Comparison of ENCODE assay signal across 8 cellular contexts in the genomic region with DNA sequence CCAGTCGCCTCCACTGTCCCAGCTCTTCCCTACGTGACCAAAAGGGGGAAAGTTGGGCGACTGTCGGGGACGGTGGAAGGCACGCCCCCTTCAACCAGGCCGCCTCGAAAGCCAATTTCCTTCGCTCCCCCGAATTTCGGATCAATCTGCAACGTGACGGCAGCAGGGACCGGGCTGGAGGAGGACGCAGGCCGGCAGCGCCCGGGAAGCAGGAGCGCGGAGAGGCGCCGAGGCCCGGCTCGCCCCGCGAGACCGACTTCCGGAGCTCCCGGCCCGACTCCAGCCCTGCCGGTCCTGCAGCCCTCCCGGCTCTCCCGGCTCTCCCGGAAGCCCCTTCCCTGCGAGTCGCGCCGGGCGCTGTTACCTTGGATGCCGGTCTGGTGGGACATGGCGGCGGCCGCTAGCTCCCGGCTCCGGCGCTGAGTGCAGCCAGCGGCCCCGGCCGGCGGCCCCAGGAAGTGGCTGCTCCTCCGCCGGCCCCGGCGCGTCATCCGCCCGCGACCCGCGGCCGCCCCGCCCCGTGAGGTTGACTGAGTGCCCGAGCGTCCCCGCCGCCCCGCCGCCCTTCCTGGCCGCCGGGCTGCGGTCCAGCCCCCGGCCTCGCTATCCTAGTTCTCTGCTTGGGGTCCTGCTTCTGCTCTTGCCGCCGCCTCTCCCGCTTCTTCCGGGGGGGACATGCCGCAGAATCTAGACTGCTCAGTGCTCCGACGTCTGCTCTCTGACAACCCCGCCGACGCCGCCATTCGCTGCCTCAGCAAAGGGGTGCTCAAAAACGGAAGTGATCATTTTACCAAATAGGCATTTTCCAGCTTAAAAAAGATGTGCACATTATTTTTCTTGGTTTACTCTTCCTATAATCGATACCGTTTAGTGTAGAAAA. TPM values are rescaled to one million over a fixed set of nuclear protein-coding genes. Genes with fewer than 3 reads are reported as not detected.
A peak's percentile ranks its signal among the peaks of the same experiment; 100 is the strongest.
DNase-seq lines count a peak whose midpoint lies in the region; ATAC-seq, FAIRE-seq and TF ChIP-seq lines count a peak whose summit lies in the region.

A gene (minus strand): TSS at position 461 of the 880 bp plus-strand sequence. CDS start 72 bp downstream, at position 389.

- no peak for TF ChIP-seq CTCF in GM10248 (IDR thresholded peaks at IDR 0.05; ENCODE audit: control extremely low read depth, extremely low read depth, low read depth, missing control alignments)
- peak in 2 of 3 experiments; percentile 31 to 37; a peak in 3 of 6 replicates for TF ChIP-seq CTCF in HCT116 (IDR thresholded peaks at IDR 0.05 in 2 of 3, conservative IDR thresholded peaks at IDR 0.05 in 1 of 3; ENCODE audit: borderline replicate concordance in 1 of 3, insufficient read depth in 1 of 3, low read depth in 2 of 3, low read length in 2 of 3)
- peak; percentile 33 for TF ChIP-seq CTCF in MM.1S (IDR thresholded peaks at IDR 0.05; ENCODE audit: low read length)
- TF ChIP-seq CTCF in glutamatergic neuron (IDR thresholded peaks at IDR 0.05; ENCODE audit: partially characterized antibody, unreplicated experiment), result no peak
- no peak for TF ChIP-seq CTCF in pancreas (IDR thresholded peaks at IDR 0.05)
- peak in 4 of 6 experiments; percentile 17 to 44 (median 39) for TF ChIP-seq CTCF in thyroid gland (IDR thresholded peaks at IDR 0.05)

- H3K9me3 Mint-ChIP-seq in activated naive CD8-positive, alpha-beta T cell (ENCODE audit: low read depth), result no peaks in the 10 kb centered on the region
- H3K9me3 Mint-ChIP-seq in glutamatergic neuron (ENCODE audit: unreplicated experiment), result peaks cover 2% of the 10 kb centered on the region

- H3K9ac ChIP-seq in HCT116 (ENCODE audit: low read length) (peak within 1 kb of the TSS; percentile 82), MM.1S (ENCODE audit: low read length) (peak within 1 kb of the TSS; percentile 96)

- no peaks in the 10 kb centered on the region for H3F3A ChIP-seq in MM.1S (ENCODE audit: insufficient read depth, low read length)

- H3K4me1 Mint-ChIP-seq in activated naive CD8-positive, alpha-beta T cell (ENCODE audit: low read depth), result peaks cover 50% of the 10 kb centered on the region
- H3K4me1 Mint-ChIP-seq in glutamatergic neuron (ENCODE audit: low read depth, unreplicated experiment), result peaks cover 6% of the 10 kb centered on the region

- H3K27ac ChIP-seq in HCT116 (ENCODE audit: low read depth, low read length) (peak within 1 kb of the TSS; percentile 76), MM.1S (ENCODE audit: low read length) (peak within 1 kb of the TSS; percentile 84), pancreas (peak within 1 kb of the TSS; percentile 91 to 95 (median 92)), thyroid gland (peak within 1 kb of the TSS; percentile 96 to 99 (median 96))

- peak within 1 kb of the TSS; percentile 100 for H3K27ac Mint-ChIP-seq in activated naive CD8-positive, alpha-beta T cell
- H3K27ac Mint-ChIP-seq in glutamatergic neuron (ENCODE audit: unreplicated experiment), result peak within 1 kb of the TSS; percentile 99

- H3K4me1 ChIP-seq in HCT116 (ENCODE audit: control insufficient read depth in 1 of 2, insufficient read depth in 2 of 2, low read length in 2 of 2) (peaks cover 9 to 15% of the 10 kb centered on the region in 2 experiments), MM.1S (ENCODE audit: low read length) (peaks cover 10% of the 10 kb centered on the region; the same call in 1 of the 2 replicates), pancreas (peaks cover 11 to 28% (median 27%) of the 10 kb centered on the region in 3 donors), thyroid gland (peaks cover 6 to 10% of the 10 kb centered on the region in 2 donors)

- WGBS in pancreas, 2 donors, result 0% methylated on average over 52 to 89 of the region's 89 CpGs
- WGBS in thyroid gland, 2 donors, result 0 to 1% methylated on average over 23 to 36 of the region's 89 CpGs

- H3K79me2 ChIP-seq in HCT116 (ENCODE audit: insufficient read depth, low read length) (peaks cover 46% of the 10 kb centered on the region), MM.1S (ENCODE audit: low read length) (peaks cover 35% of the 10 kb centered on the region)

- H3K4me2 ChIP-seq in HCT116 (ENCODE audit: low read length), result peak within 1 kb of the TSS; percentile 85
- peak within 1 kb of the TSS; percentile 79 for H3K4me2 ChIP-seq in MM.1S (ENCODE audit: low read depth, low read length)

- peak within 1 kb of the TSS; percentile 100 for H3K4me3 Mint-ChIP-seq in activated naive CD8-positive, alpha-beta T cell
- H3K4me3 Mint-ChIP-seq in glutamatergic neuron (ENCODE audit: unreplicated experiment), result peak within 1 kb of the TSS; percentile 100

- no peaks in the 10 kb centered on the region for H3K9me3 ChIP-seq in HCT116 (ENCODE audit: control insufficient read depth in 1 of 2, insufficient read depth in 1 of 2, low read depth in 1 of 2, low read length in 2 of 2)
- no peaks in the 10 kb centered on the region for H3K9me3 ChIP-seq in MM.1S (replicated peaks; ENCODE audit: insufficient read depth, low read length)
- H3K9me3 ChIP-seq in pancreas, result no peaks in the 10 kb centered on the region
- H3K9me3 ChIP-seq in thyroid gland, result peaks cover 5% of the 10 kb centered on the region

- peak; percentile 94 for ATAC-seq in HCT116
- peak; percentile 96 for ATAC-seq in SK-N-SH treated with all-trans-retinoic acid at 6 μM for 48 hours
- ATAC-seq in pancreas, result peak; percentile 98 to 100 (median 100)

- H3K36me3 ChIP-seq in HCT116 (ENCODE audit: control insufficient read depth in 1 of 2, insufficient read depth in 2 of 2, low read length in 2 of 2) (peaks cover 15 to 23% of the 10 kb centered on the region in 2 experiments), MM.1S (replicated peaks; ENCODE audit: insufficient read depth, low read length) (peaks cover 8% of the 10 kb centered on the region; the same call in 1 of the 2 replicates), pancreas (peaks cover 0 to 6% (median 0%) of the 10 kb centered on the region in 3 donors), thyroid gland (peaks cover under 1 to 14% of the 10 kb centered on the region in 2 donors)

- TF ChIP-seq POLR2A in HCT116 (IDR thresholded peaks at IDR 0.05; ENCODE audit: borderline replicate concordance, extremely low read depth, insufficient read depth, insufficient read length) (peak; percentile 60), thyroid gland (IDR thresholded peaks at IDR 0.05) (peak in 1 of 2 donors; percentile 88)

- H4K20me1 ChIP-seq in HCT116 (ENCODE audit: insufficient read depth) (no peaks in the 10 kb centered on the region), MM.1S (ENCODE audit: insufficient read depth, low read length) (no peaks in the 10 kb centered on the region)

- no peaks in the 10 kb centered on the region for H3K27me3 Mint-ChIP-seq in activated naive CD8-positive, alpha-beta T cell
- H3K27me3 Mint-ChIP-seq in glutamatergic neuron (ENCODE audit: unreplicated experiment), result peaks cover 11% of the 10 kb centered on the region

- no peaks in the 10 kb centered on the region for H3K9me2 ChIP-seq in HCT116 (ENCODE audit: insufficient read depth)
- H3K9me2 ChIP-seq in MM.1S (replicated peaks; ENCODE audit: insufficient read depth, low read length), result no peaks in the 10 kb centered on the region

- POLR2A ChIA-PET in GM10248 (lab: Yijun Ruan, JAX) (interaction anchor here (1.2 to 1.4 kb wide), 3 partner anchors 9 to 14 kb away, joined by 3 to 4 read pairs (median 4); no protein-coding TSS in a partner anchor), HCT116 (lab: Charles Lee) (interaction anchor here (1.1 to 1.4 kb wide), 3 partner anchors 10 to 14 kb away, joined by 3 to 6 read pairs (median 4); no protein-coding TSS in a partner anchor)

- H3K27me3 ChIP-seq in HCT116 (ENCODE audit: insufficient read depth, low read length), result no peaks in the 10 kb centered on the region
- no peaks in the 10 kb centered on the region for H3K27me3 ChIP-seq in MM.1S (replicated peaks; ENCODE audit: insufficient read depth, low read length)
- H3K27me3 ChIP-seq in pancreas, result no peaks in the 10 kb centered on the region
- no peaks in the 10 kb centered on the region for H3K27me3 ChIP-seq in thyroid gland

- no TSS peak for BruUV-seq in HCT116 (replicated peaks; lab: Mats Ljungman, UMichigan)

- CTCF ChIA-PET in GM10248 (lab: Yijun Ruan, JAX) (interaction anchor here (1.0 to 3.3 kb wide), 16 partner anchors 9 to 1143 kb away, joined by 3 to 14 read pairs (median 4); a partner anchor contains a TSS), HCT116 (lab: Charles Lee) (interaction anchor here (1.0 to 2.0 kb wide), 2 partner anchors 10 to 76 kb away, joined by 4 to 6 read pairs; no protein-coding TSS in a partner anchor)

- no peak within 1 kb of the TSS for H2AFZ ChIP-seq in HCT116 (ENCODE audit: low read depth, low read length, poor library complexity, severe bottlenecking)
- peak within 1 kb of the TSS; percentile 77 for H2AFZ ChIP-seq in MM.1S (ENCODE audit: low read length)

- FAIRE-seq in pancreas (lab: Jason Lieb, UNC), result no peak

- RAD21 ChIA-PET in HCT116 (lab: Charles Lee; ENCODE audit: low non-redundant PET in 1 of 2, low total read pairs in 2 of 2, uncharacterized antibody in 2 of 2, unreplicated experiment in 2 of 2), result interaction anchor here in 1 of 2 experiments (1.3 kb wide), 1 partner anchor 77 kb away, joined by 4 read pairs; no protein-coding TSS in a partner anchor

- H3K36me3 Mint-ChIP-seq in activated naive CD8-positive, alpha-beta T cell, result peaks cover 7% of the 10 kb centered on the region
- no peaks in the 10 kb centered on the region for H3K36me3 Mint-ChIP-seq in glutamatergic neuron (ENCODE audit: unreplicated experiment)

- intact Hi-C loops in HCT116 (cut with micrococcal nuclease), result no loop called here
- intact Hi-C loops in pancreas (cut with DNase I), result no loop called here
- intact Hi-C loops in thyroid gland (cut with DNase I), result no loop called here

- TF ChIP-seq RAD21 in HCT116 (IDR thresholded peaks at IDR 0.05; ENCODE audit: low read depth), result no peak

- peak within 1 kb of the TSS; percentile 72 to 85 for H3K4me3 ChIP-seq in HCT116 (replicated peaks in 1 of 2; ENCODE audit: low read depth in 1 of 2, low read length in 2 of 2)
- H3K4me3 ChIP-seq in MM.1S (ENCODE audit: low read length), result peak within 1 kb of the TSS; percentile 92
- H3K4me3 ChIP-seq in pancreas, result peak within 1 kb of the TSS; percentile 83 to 94 (median 88)
- H3K4me3 ChIP-seq in thyroid gland (replicated peaks in 1 of 3), result peak within 1 kb of the TSS; percentile 75 to 99 (median 89)

- DNase-seq in GM10248 (ENCODE audit: extremely low spot score), result peak; percentile 93
- DNase-seq in HCT116 (ENCODE audit: low read depth, low spot score), result peak; percentile 27
- DNase-seq in MM.1S, result peak; percentile 86
- peak; percentile 93 for DNase-seq in glutamatergic neuron
- DNase-seq in pancreas, result peak; percentile 81 to 96 (median 88)
- DNase-seq in thyroid gland, result peak; percentile 85 to 89

TF ChIP-seq in SK-N-SH treated with all-trans-retinoic acid at 6 μM for 48 hours, 23 proteins besides CTCF, POLR2A, EP300 and RAD21 (continues in another document):
- TF ChIP-seq RARB (CRISPR knock-in tag; IDR thresholded peaks at IDR 0.05) (no peak), ZC3H10 (CRISPR knock-in tag; IDR thresholded peaks at IDR 0.05) (no peak), ISL1 (CRISPR knock-in tag; IDR thresholded peaks at IDR 0.05) (no peak), ARNTL (CRISPR knock-in tag; IDR thresholded peaks at IDR 0.05; ENCODE audit: borderline replicate concordance, low read depth) (no peak)

RNA-seq across cellular contexts. Expression of the gene that starts here (rescaled TPM):
- total RNA-seq in HCT116 (2021; ENCODE audit: unreplicated experiment), result 125 TPM
- polyA plus RNA-seq in HCT116 (2012), result 28.0 and 38.5 TPM in 2 replicates
- total RNA-seq in glutamatergic neuron (ENCODE audit: unreplicated experiment), result 30.1 TPM
- 10 to 100 TPM; 27.6 to 51.3 (median 39.0) TPM for total RNA-seq in pancreas
- 10 to 100 TPM; 26.3 to 32.0 TPM for polyA plus RNA-seq in pancreas
- total RNA-seq in thyroid gland, result 100 to 1,000 TPM; 115 to 181 (median 144) TPM

Comparison
In these comparisons a context has a peak if more than half of its experiments do, and no peak if none do; other contexts are left out.
1. Peak in every context shown above with its lines: DNase-seq, ATAC-seq, H3K4me3 ChIP-seq and H3K27ac ChIP-seq.
2. DNase-seq: peak in every context shown above with its lines; median percentile 93 in GM10248; 93 in glutamatergic neuron; 88 in pancreas; 87 in thyroid gland; 86 in MM.1S; 27 in HCT116.
3. CTCF ChIP-seq: peak in HCT116 (2 of 3), MM.1S (single experiment) and thyroid gland (4 of 6); none in GM10248 (single experiment), glutamatergic neuron (single experiment) and pancreas (0 of 4).